ENCODE assay signal across 24 cellular contexts in genomic region chr16:16159662-16160061, GRCh38.
A peak's percentile ranks its signal among the peaks of the same experiment; 100 is the strongest.
DNase-seq lines count a peak whose midpoint lies in the region; ATAC-seq, FAIRE-seq and TF ChIP-seq lines count a peak whose summit lies in the region.
"Had no signal": no experiment of that assay in that cellular context is flagged by ENCODE, and none has a peak within 500 bp of the region (broad histone marks: within the 10 kb centered on the region; RNA-seq: fewer than 3 reads in every experiment).

No MANE protein-coding gene starts in this region.

- WGBS in A549 (ENCODE audit: missing lambda C conversion rate) = 85% methylated on average over 3 of the region's 3 CpGs

- no peak overlapping the region for H3K9ac ChIP-seq in kidney (ENCODE audit: low read length in 2 of 2)
- H3K9ac ChIP-seq: BLaER1 treated with 17β-estradiol and CSF1 and Interleukin-3, amounts not matched to agents 10 nM and 100 nM had no signal

- CTCF ChIA-PET in A549 (lab: Yijun Ruan, JAX) = interaction anchor here (1.0 to 1.7 kb wide), 5 partner anchors 9 to 394 kb away, joined by 3 to 5 read pairs (median 3); no protein-coding TSS in a partner anchor
- CTCF ChIA-PET in HEK293 (lab: Yijun Ruan, JAX) = interaction anchor here (1.1 kb wide), 1 partner anchor 382 kb away, joined by 3 read pairs; no protein-coding TSS in a partner anchor

- DNase-seq in A549 (ENCODE audit: low read depth in 1 of 2, low spot score in 1 of 2) = no peak
- DNase-seq in kidney = peak; percentile 36
- DNase-seq in posterior vena cava (ENCODE audit: low spot score) = peak; percentile 35
- DNase-seq in NCI-H524 (lab: John Stamatoyannopoulos, UW) = no peak
- DNase-seq in COLO668 (lab: John Stamatoyannopoulos, UW; ENCODE audit: unreplicated experiment) = no peak
- DNase-seq: 8988T; CD4-positive, alpha-beta T cell; CD8-positive, alpha-beta T cell; COR-L47; DMS 273 treated with DMSO at 0.1 percent for 48 hours; DMS153; DMS53; DMS79; DND-41; EL; GDM1 had no signal

- H3K4me3 ChIP-seq in A549 (no peak overlapping the region), HEK293 (ENCODE audit: low read depth, low read length) (no peak overlapping the region), kidney (ENCODE audit: low read length in 2 of 2) (no peak overlapping the region)
- H3K4me3 ChIP-seq: BLaER1 treated with 17β-estradiol and CSF1 and Interleukin-3, amounts not matched to agents 10 nM and 100 nM; GM12878 had no signal

- TF ChIP-seq EP300 in A549 (IDR thresholded peaks at IDR 0.05) = no peak

- no peak for TF ChIP-seq CTCF in A549 (IDR thresholded peaks at IDR 0.05)
- TF ChIP-seq CTCF in HEK293 (tag by site-specific recombination; IDR thresholded peaks at IDR 0.05) = no peak
- TF ChIP-seq CTCF in kidney (IDR thresholded peaks at IDR 0.05; ENCODE audit: borderline replicate concordance, extremely low read depth, insufficient read depth) = no peak

- no peak for ATAC-seq in A549
- ATAC-seq in GM21390 (IDR thresholded peaks at IDR 0.05; ENCODE audit: unreplicated experiment) = no peak
- ATAC-seq: CD8-positive, alpha-beta T cell; GM12878 had no signal

- no peak overlapping the region for H3K4me2 ChIP-seq in A549
- H3K4me2 ChIP-seq: BLaER1 treated with 17β-estradiol and CSF1 and Interleukin-3, amounts not matched to agents 10 nM and 100 nM had no signal

- H3K27ac ChIP-seq in A549 = no peak overlapping the region
- H3K27ac ChIP-seq in HEK293 (ENCODE audit: extremely low read depth, low read depth, low read length) = no peak overlapping the region
- H3K27ac ChIP-seq in kidney (ENCODE audit: low read depth in 2 of 2, low read length in 2 of 2) = no peak overlapping the region
- H3K27ac ChIP-seq: BLaER1 treated with 17β-estradiol and CSF1 and Interleukin-3, amounts not matched to agents 10 nM and 100 nM; C4-2B had no signal

- POLR2A ChIA-PET in A549 (lab: Yijun Ruan, JAX) = no interaction called here
- POLR2A ChIA-PET in HEK293 (lab: Yijun Ruan, JAX) = no interaction called here

- H3K4me1 ChIP-seq in A549 (no peaks in the 10 kb centered on the region), HEK293 (ENCODE audit: control insufficient read depth, insufficient read depth, low read length) (no peaks in the 10 kb centered on the region), kidney (ENCODE audit: control insufficient read depth in 1 of 2, insufficient read depth in 1 of 2, low read depth in 1 of 2, low read length in 2 of 2) (peaks cover 2 to 4% of the 10 kb centered on the region in 2 donors)

- H3K36me3 ChIP-seq in HEK293 (ENCODE audit: control insufficient read depth in 2 of 2, insufficient read depth in 1 of 2, low read length in 2 of 2) (no peaks in the 10 kb centered on the region), kidney (ENCODE audit: control insufficient read depth in 1 of 2, insufficient read depth in 2 of 2, low read length in 2 of 2) (peaks cover 22 to 59% of the 10 kb centered on the region in 2 donors)

- no peak for TF ChIP-seq RAD21 in A549 (conservative IDR thresholded peaks at IDR 0.05 in 1 of 2, IDR thresholded peaks at IDR 0.05 in 1 of 2)

- no peak for FAIRE-seq in A549 (lab: Jason Lieb, UNC)
- no peak for FAIRE-seq in kidney (lab: Jason Lieb, UNC)
- FAIRE-seq: A204.1, GM12878, GM12892, GM18507 had no signal

- no peaks in the 10 kb centered on the region for H3K9me3 ChIP-seq in A549
- no peaks in the 10 kb centered on the region for H3K9me3 ChIP-seq in HEK293 (ENCODE audit: control insufficient read depth, insufficient read depth, low read depth, low read length)
- H3K9me3 ChIP-seq in kidney (ENCODE audit: control insufficient read depth in 1 of 2, low read length in 2 of 2) = peaks cover 5 to 13% of the 10 kb centered on the region in 2 donors

- TF ChIP-seq POLR2A in A549 (IDR thresholded peaks at IDR 0.05; ENCODE audit: low read length) = no peak

- intact Hi-C loops in kidney (cut with DNase I) = no loop called here
- intact Hi-C loops in posterior vena cava (cut with DNase I) = no loop called here

TF ChIP-seq in A549, 52 proteins besides CTCF, POLR2A, EP300 and RAD21:
- no peak for TF ChIP-seq TP53 (CRISPR knock-in tag; IDR thresholded peaks at IDR 0.05)
- no peak for TF ChIP-seq HES2 (IDR thresholded peaks at IDR 0.05)
- peak; percentile 61 for TF ChIP-seq ZFP36 (IDR thresholded peaks at IDR 0.05; ENCODE audit: borderline replicate concordance, partially characterized antibody)
- no peak for TF ChIP-seq RNF2 (IDR thresholded peaks at IDR 0.05; ENCODE audit: borderline replicate concordance, low read depth)
- no peak for TF ChIP-seq MAFK (IDR thresholded peaks at IDR 0.05; ENCODE audit: partially characterized antibody)
- no peak for TF ChIP-seq ELK1 (IDR thresholded peaks at IDR 0.05; ENCODE audit: low read depth, low read length)
- TF ChIP-seq GATA3 (IDR thresholded peaks at IDR 0.05; ENCODE audit: borderline replicate concordance) = no peak

TF ChIP-seq in HEK293, 187 proteins besides CTCF, POLR2A, EP300 and RAD21:
- 0 out of 2 replicates have a peak, but pooled peaks have one; percentile 33 for TF ChIP-seq ZNF768 (tag by site-specific recombination; IDR thresholded peaks at IDR 0.05)
- no peak for TF ChIP-seq BCL11A (tag by site-specific recombination; IDR thresholded peaks at IDR 0.05; ENCODE audit: low read depth)
- TF ChIP-seq ZBTB6 (tag by site-specific recombination; IDR thresholded peaks at IDR 0.05) = no peak
TF ChIP-seq in HEK293: peak in this region for 1.

Comparison
In these comparisons a context has a peak if more than half of its experiments do, and no peak if none do; other contexts are left out.
1. DNase-seq: peak in kidney (single experiment) and posterior vena cava (single experiment); none in A549 (0 of 2), NCI-H524 (0 of 2) and COLO668 (single experiment).